In the genomic region with DNA sequence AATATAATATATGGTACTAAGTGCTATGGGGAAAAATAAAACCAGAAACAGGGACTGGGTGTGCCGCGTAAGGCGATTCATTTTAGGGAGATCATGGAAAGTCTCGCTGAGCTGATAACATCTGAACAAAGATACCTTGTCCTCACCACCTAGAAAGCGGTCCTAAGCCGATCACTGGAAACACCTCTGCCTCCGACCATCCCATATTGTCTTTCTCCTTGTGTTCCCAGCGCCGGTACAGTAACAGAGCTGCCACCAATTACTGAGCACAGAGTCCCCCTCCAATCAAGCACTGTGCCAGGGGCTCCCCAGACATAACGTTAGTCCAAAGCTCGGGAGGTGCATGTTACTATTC, we compare ENCODE assay signal across 8 cellular contexts. TPM values are rescaled to one million over a fixed set of nuclear protein-coding genes. Genes with fewer than 3 reads are reported as not detected.
A peak's percentile ranks its signal among the peaks of the same experiment; 100 is the strongest.
DNase-seq lines count a peak whose midpoint lies in the region; ATAC-seq and TF ChIP-seq lines count a peak whose summit lies in the region.

No MANE protein-coding gene starts in this region.

- H3K4me1 Mint-ChIP-seq in activated T-helper 1 cell treated with anti-CD3 and anti-CD28 coated beads, Interleukin-12 subunit alpha, Interleukin-12 subunit beta, Interleukin-2, Interleukin-4 antibody, amounts not matched to agents 30 ng/mL and 10 ng/mL and 1 ng/mL, durations not matched to agents 14 hours and 24 hours and 36 hours (ENCODE audit: low read depth) = peaks cover 9% of the 10 kb centered on the region
- peaks cover 4% of the 10 kb centered on the region for H3K4me1 Mint-ChIP-seq in stimulated activated naive CD8-positive, alpha-beta T cell treated with anti-CD3 and anti-CD28 coated beads, Interleukin-15, Interleukin-2, amounts not matched to agents 100 ng/mL and 50 ng/mL, for 24 hours (ENCODE audit: low read depth)

- peaks cover 51% of the 10 kb centered on the region for H3K27me3 Mint-ChIP-seq in activated T-helper 1 cell treated with anti-CD3 and anti-CD28 coated beads, Interleukin-12 subunit alpha, Interleukin-12 subunit beta, Interleukin-2, Interleukin-4 antibody, amounts not matched to agents 30 ng/mL and 10 ng/mL and 1 ng/mL, durations not matched to agents 14 hours and 24 hours and 36 hours (ENCODE audit: insufficient read depth)
- peaks cover 7% of the 10 kb centered on the region for H3K27me3 Mint-ChIP-seq in stimulated activated naive CD8-positive, alpha-beta T cell treated with anti-CD3 and anti-CD28 coated beads, Interleukin-15, Interleukin-2, amounts not matched to agents 100 ng/mL and 50 ng/mL, for 24 hours

- H3K4me3 ChIP-seq in iPS-18c (ENCODE audit: insufficient read depth, low read depth, low read length) = peak overlapping the region; percentile 88

- no peak for DNase-seq in activated T-helper 1 cell treated with anti-CD3 and anti-CD28 coated beads, Interleukin-12 subunit alpha, Interleukin-12 subunit beta, Interleukin-2, Interleukin-4 antibody, amounts not matched to agents 30 ng/mL and 10 ng/mL and 1 ng/mL, durations not matched to agents 14 hours and 24 hours and 36 hours (ENCODE audit: low spot score)
- no peak for DNase-seq in GM20000 (ENCODE audit: low spot score)

- TF ChIP-seq CTCF in GM20000 (IDR thresholded peaks at IDR 0.05; ENCODE audit: extremely low read depth, missing control alignments) = no peak

- H3K4me3 Mint-ChIP-seq in activated T-helper 1 cell treated with anti-CD3 and anti-CD28 coated beads, Interleukin-12 subunit alpha, Interleukin-12 subunit beta, Interleukin-2, Interleukin-4 antibody, amounts not matched to agents 30 ng/mL and 10 ng/mL and 1 ng/mL, durations not matched to agents 14 hours and 24 hours and 36 hours = peak overlapping the region; percentile 77
- H3K4me3 Mint-ChIP-seq in stimulated activated naive CD8-positive, alpha-beta T cell treated with anti-CD3 and anti-CD28 coated beads, Interleukin-15, Interleukin-2, amounts not matched to agents 100 ng/mL and 50 ng/mL, for 24 hours = peak overlapping the region; percentile 85

- intact Hi-C loops in activated T-helper 1 cell treated with anti-CD3 and anti-CD28 coated beads, Interleukin-12 subunit alpha, Interleukin-12 subunit beta, Interleukin-2, Interleukin-4 antibody, amounts not matched to agents 30 ng/mL and 10 ng/mL and 1 ng/mL, durations not matched to agents 14 hours and 24 hours and 36 hours (cut with micrococcal nuclease) = loop anchor here (1.0 to 5.0 kb wide), 7 partner anchors 33 to 544 kb away; a partner anchor contains a TSS

- peaks cover 9% of the 10 kb centered on the region for H3K9me3 Mint-ChIP-seq in activated T-helper 1 cell treated with anti-CD3 and anti-CD28 coated beads, Interleukin-12 subunit alpha, Interleukin-12 subunit beta, Interleukin-2, Interleukin-4 antibody, amounts not matched to agents 30 ng/mL and 10 ng/mL and 1 ng/mL, durations not matched to agents 14 hours and 24 hours and 36 hours
- H3K9me3 Mint-ChIP-seq in stimulated activated naive CD8-positive, alpha-beta T cell treated with anti-CD3 and anti-CD28 coated beads, Interleukin-15, Interleukin-2, amounts not matched to agents 100 ng/mL and 50 ng/mL, for 24 hours = peaks cover 6% of the 10 kb centered on the region

- ATAC-seq in GM18498 (IDR thresholded peaks at IDR 0.05; ENCODE audit: unreplicated experiment) = peak; percentile 27
- ATAC-seq in HG03045 (IDR thresholded peaks at IDR 0.05; ENCODE audit: unreplicated experiment) = peak; percentile 31
- ATAC-seq in GM21529 (IDR thresholded peaks at IDR 0.05; ENCODE audit: unreplicated experiment) = no peak
- no peak for ATAC-seq in HG03442 (IDR thresholded peaks at IDR 0.05; ENCODE audit: unreplicated experiment)

- H3K36me3 Mint-ChIP-seq in activated T-helper 1 cell treated with anti-CD3 and anti-CD28 coated beads, Interleukin-12 subunit alpha, Interleukin-12 subunit beta, Interleukin-2, Interleukin-4 antibody, amounts not matched to agents 30 ng/mL and 10 ng/mL and 1 ng/mL, durations not matched to agents 14 hours and 24 hours and 36 hours (ENCODE audit: low read depth) = no peaks in the 10 kb centered on the region
- H3K36me3 Mint-ChIP-seq in stimulated activated naive CD8-positive, alpha-beta T cell treated with anti-CD3 and anti-CD28 coated beads, Interleukin-15, Interleukin-2, amounts not matched to agents 100 ng/mL and 50 ng/mL, for 24 hours (ENCODE audit: low read depth) = no peaks in the 10 kb centered on the region

- no peak overlapping the region for H3K27ac Mint-ChIP-seq in activated T-helper 1 cell treated with anti-CD3 and anti-CD28 coated beads, Interleukin-12 subunit alpha, Interleukin-12 subunit beta, Interleukin-2, Interleukin-4 antibody, amounts not matched to agents 30 ng/mL and 10 ng/mL and 1 ng/mL, durations not matched to agents 14 hours and 24 hours and 36 hours
- H3K27ac Mint-ChIP-seq in stimulated activated naive CD8-positive, alpha-beta T cell treated with anti-CD3 and anti-CD28 coated beads, Interleukin-15, Interleukin-2, amounts not matched to agents 100 ng/mL and 50 ng/mL, for 24 hours = peak overlapping the region; percentile 72

- H3K9me3 ChIP-seq in iPS-18c (ENCODE audit: control insufficient read depth, insufficient read depth, low read length) = no peaks in the 10 kb centered on the region

RNA-seq across cellular contexts. Expression of a gene that starts 0.7 kb away (rescaled TPM):
- 0.22 and 0.29 TPM in 2 replicates for total RNA-seq in activated T-helper 1 cell treated with anti-CD3 and anti-CD28 coated beads, Interleukin-12 subunit alpha, Interleukin-12 subunit beta, Interleukin-2, Interleukin-4 antibody, amounts not matched to agents 30 ng/mL and 10 ng/mL and 1 ng/mL, durations not matched to agents 14 hours and 24 hours and 36 hours

RNA-seq across cellular contexts. Expression of a gene that starts 33.1 kb away (rescaled TPM):
- total RNA-seq in activated T-helper 1 cell treated with anti-CD3 and anti-CD28 coated beads, Interleukin-12 subunit alpha, Interleukin-12 subunit beta, Interleukin-2, Interleukin-4 antibody, amounts not matched to agents 30 ng/mL and 10 ng/mL and 1 ng/mL, durations not matched to agents 14 hours and 24 hours and 36 hours = 42.7 and 42.9 TPM in 2 replicates

Comparison
In these comparisons a context has a peak if more than half of its experiments do, and no peak if none do; other contexts are left out.
1. ATAC-seq: peak in GM18498 (single experiment) and HG03045 (single experiment); none in GM21529 (single experiment) and HG03442 (single experiment).